28 cellular contexts compared by ENCODE assay signal in genomic region chr21:25980710-25981109, GRCh38.
DNase-seq lines count a peak whose midpoint lies in the region; ATAC-seq and TF ChIP-seq lines count a peak whose summit lies in the region.
"Had no signal": no experiment of that assay in that cellular context is flagged by ENCODE, and none has a peak within 500 bp of the region (broad histone marks: within the 10 kb centered on the region; RNA-seq: fewer than 3 reads in every experiment).

No MANE protein-coding gene starts in this region.

- H3K9me3 Mint-ChIP-seq in activated CD4-positive, alpha-beta T cell treated with anti-CD3 and anti-CD28 coated beads for 36 hours (ENCODE audit: low read depth): no peaks in the 10 kb centered on the region
- H3K9me3 Mint-ChIP-seq in brain: no peaks in the 10 kb centered on the region
- H3K9me3 Mint-ChIP-seq: effector memory CD8-positive, alpha-beta T cell had no signal

- TF ChIP-seq CTCF in RWPE2 (IDR thresholded peaks at IDR 0.05; ENCODE audit: poor library complexity, severe bottlenecking) (no peak), brain (conservative IDR thresholded peaks at IDR 0.05) (no peak)

- CTCF ChIA-PET in activated CD4-positive, alpha-beta T cell treated with anti-CD3 and anti-CD28 coated beads for 36 hours (lab: Charles Lee): interaction anchor here (0.8 kb wide), 1 partner anchor 8 kb away, joined by 4 read pairs; no protein-coding TSS in a partner anchor

- intact Hi-C loops in activated CD4-positive, alpha-beta T cell treated with anti-CD3 and anti-CD28 coated beads for 36 hours (cut with DNase I, micrococcal nuclease): no loop called here

- no peak overlapping the region for H3K4me3 ChIP-seq in RWPE2 (ENCODE audit: severe bottlenecking)
- H3K4me3 ChIP-seq: gastrocnemius medialis, thyroid gland had no signal

- POLR2A ChIA-PET in activated CD4-positive, alpha-beta T cell treated with anti-CD3 and anti-CD28 coated beads for 36 hours (lab: Charles Lee): no interaction called here

- H3K4me1 Mint-ChIP-seq in activated CD4-positive, alpha-beta T cell treated with anti-CD3 and anti-CD28 coated beads for 36 hours: peaks cover 27% of the 10 kb centered on the region
- peaks cover 30% of the 10 kb centered on the region for H3K4me1 Mint-ChIP-seq in brain
- H3K4me1 Mint-ChIP-seq: activated CD8-positive, alpha-beta memory T cell treated with anti-CD3 and anti-CD28 coated beads, Interleukin-2, amount 10 ng/mL, durations not matched to agents 7 days and 5 days had no signal

- no peak overlapping the region for H3K27ac ChIP-seq in RWPE2 (ENCODE audit: poor library complexity, severe bottlenecking)
- H3K27ac ChIP-seq: 22Rv1, brain microvascular endothelial cell, C4-2B, KMS-11 had no signal

- peaks cover 13% of the 10 kb centered on the region for H3K4me1 ChIP-seq in RWPE2 (ENCODE audit: insufficient read depth, poor library complexity, severe bottlenecking)
- H3K4me1 ChIP-seq: gastrocnemius medialis, thyroid gland had no signal

- H3K27ac Mint-ChIP-seq in activated CD4-positive, alpha-beta T cell treated with anti-CD3 and anti-CD28 coated beads for 36 hours: peak overlapping the region; percentile 59
- H3K27ac Mint-ChIP-seq in brain: peak overlapping the region in 4 of 5 experiments; percentile 5 to 77 (median 54)
- H3K27ac Mint-ChIP-seq: activated CD8-positive, alpha-beta memory T cell treated with anti-CD3 and anti-CD28 coated beads, Interleukin-2, amount 10 ng/mL, durations not matched to agents 7 days and 5 days; effector memory CD8-positive, alpha-beta T cell had no signal

- DNase-seq in activated CD4-positive, alpha-beta T cell treated with anti-CD3 and anti-CD28 coated beads for 36 hours: peak; percentile 18
- DNase-seq in activated CD4-positive, alpha-beta T cell treated with anti-CD3 and anti-CD28 coated beads, Interleukin-2, amount 50 U/mL, for 48 hours: no peak
- DNase-seq in RWPE2 (ENCODE audit: low spot score) (peak; percentile 67), NCI-H446 treated with DMSO at 0.1 percent for 48 hours (lab: John Stamatoyannopoulos, UW) (no peak), NK-92 (lab: John Stamatoyannopoulos, UW; ENCODE audit: unreplicated experiment) (no peak)
- DNase-seq: activated CD8-positive, alpha-beta memory T cell treated with anti-CD3 and anti-CD28 coated beads, Interleukin-2, amount 10 ng/mL, durations not matched to agents 7 days and 5 days; brain microvascular endothelial cell; DMS79; effector memory CD8-positive, alpha-beta T cell; gastrocnemius medialis; GDM1; H7; hypothalamus; mesendoderm; NCI-H2029 treated with DMSO at 0.1 percent for 48 hours; NCI-H774; stimulated activated naive CD4-positive, alpha-beta T cell; T-helper 1 cell; thyroid gland had no signal

- H3K27me3 Mint-ChIP-seq in activated CD4-positive, alpha-beta T cell treated with anti-CD3 and anti-CD28 coated beads for 36 hours: no peaks in the 10 kb centered on the region
- H3K27me3 Mint-ChIP-seq in brain: no peaks in the 10 kb centered on the region
- H3K27me3 Mint-ChIP-seq: effector memory CD8-positive, alpha-beta T cell had no signal

- H3K27me3 ChIP-seq in RWPE2 (ENCODE audit: insufficient read depth, poor library complexity, severe bottlenecking): no peaks in the 10 kb centered on the region
- H3K27me3 ChIP-seq: brain microvascular endothelial cell, gastrocnemius medialis, thyroid gland had no signal

- peaks cover 65% of the 10 kb centered on the region for H3K36me3 ChIP-seq in RWPE2 (ENCODE audit: low read depth)
- H3K36me3 ChIP-seq: gastrocnemius medialis had no signal

- peaks cover 28% of the 10 kb centered on the region for H3K36me3 Mint-ChIP-seq in activated CD4-positive, alpha-beta T cell treated with anti-CD3 and anti-CD28 coated beads for 36 hours (ENCODE audit: low read depth)
- H3K36me3 Mint-ChIP-seq in brain: peaks cover 77% of the 10 kb centered on the region
- H3K36me3 Mint-ChIP-seq: activated CD8-positive, alpha-beta memory T cell treated with anti-CD3 and anti-CD28 coated beads, Interleukin-2, amount 10 ng/mL, durations not matched to agents 7 days and 5 days had no signal

- H3K4me3 Mint-ChIP-seq in activated CD4-positive, alpha-beta T cell treated with anti-CD3 and anti-CD28 coated beads for 36 hours: no peak overlapping the region
- no peak overlapping the region for H3K4me3 Mint-ChIP-seq in brain
- H3K4me3 Mint-ChIP-seq: activated CD8-positive, alpha-beta memory T cell treated with anti-CD3 and anti-CD28 coated beads, Interleukin-2, amount 10 ng/mL, durations not matched to agents 7 days and 5 days; effector memory CD8-positive, alpha-beta T cell had no signal

- H3K9me3 ChIP-seq in RWPE2 (ENCODE audit: severe bottlenecking): no peaks in the 10 kb centered on the region
- H3K9me3 ChIP-seq: gastrocnemius medialis, thyroid gland had no signal

- peak; percentile 44 for ATAC-seq in activated CD4-positive, alpha-beta T cell treated with anti-CD3 and anti-CD28 coated beads for 36 hours
- peak; percentile 95 for ATAC-seq in RWPE2 (ENCODE audit: low read depth)
- peak; percentile 71 for ATAC-seq in esophagus mucosa
- ATAC-seq in GM19452 (IDR thresholded peaks at IDR 0.05; ENCODE audit: unreplicated experiment): no peak
- ATAC-seq: activated CD4-positive, CD25-positive, alpha-beta regulatory T cell treated with anti-CD3 and anti-CD28 coated beads, Interleukin-2, amount 50 U/mL, for 24 hours; activated CD8-positive, alpha-beta memory T cell treated with anti-CD3 and anti-CD28 coated beads, Interleukin-2, amount 10 ng/mL, durations not matched to agents 7 days and 5 days; effector memory CD8-positive, alpha-beta T cell; gastrocnemius medialis; left lobe of liver; sciatic nerve had no signal

Comparison
In these comparisons a context has a peak if more than half of its experiments do, and no peak if none do; other contexts are left out.
1. DNase-seq: peak in activated CD4-positive, alpha-beta T cell treated with anti-CD3 and anti-CD28 coated beads for 36 hours (single experiment) and RWPE2 (single experiment); none in activated CD4-positive, alpha-beta T cell treated with anti-CD3 and anti-CD28 coated beads, Interleukin-2, amount 50 U/mL, for 48 hours (0 of 2), NCI-H446 treated with DMSO at 0.1 percent for 48 hours (single experiment) and NK-92 (single experiment).